In the genomic region with DNA sequence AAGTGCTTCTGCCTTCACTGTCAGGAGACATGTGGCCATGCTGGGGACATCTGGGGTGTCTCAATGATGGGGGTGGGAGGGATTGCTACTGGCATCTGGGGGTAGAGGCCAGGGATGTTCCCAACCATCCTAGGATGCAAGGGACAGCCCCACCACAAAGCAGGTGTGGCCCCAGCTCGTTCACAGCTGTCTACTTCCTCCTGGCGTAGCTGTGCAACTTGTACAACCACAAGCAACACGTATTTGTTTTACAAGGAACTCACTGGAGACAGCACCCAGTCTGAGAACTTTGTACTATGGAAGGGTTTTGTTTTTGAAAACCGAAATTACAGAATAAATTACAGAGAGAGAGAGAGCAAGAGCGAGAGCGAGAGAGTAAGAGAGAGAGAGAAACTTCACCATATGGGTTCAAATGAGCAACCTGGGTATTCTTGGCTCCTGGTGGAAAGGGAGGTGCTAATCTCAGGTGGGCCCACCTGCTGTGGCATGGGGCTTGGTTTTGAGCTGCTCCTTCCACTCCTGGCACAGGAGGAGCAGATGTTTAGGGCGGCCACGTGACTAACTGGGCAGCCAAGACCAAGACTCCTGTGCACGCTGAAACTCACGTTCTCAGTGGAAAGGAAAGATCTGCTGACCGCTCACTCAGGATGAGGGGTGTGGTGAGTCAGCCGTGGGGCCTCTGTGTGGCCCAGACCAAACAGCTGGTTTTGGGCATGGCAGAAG, we compare ENCODE assay signal across 8 cellular contexts. TPM values are rescaled to one million over a fixed set of nuclear protein-coding genes. Genes with fewer than 3 reads are reported as not detected.
DNase-seq lines count a peak whose midpoint lies in the region; ATAC-seq and TF ChIP-seq lines count a peak whose summit lies in the region.

No MANE protein-coding gene starts in this region.

- TF ChIP-seq CTCF in GM12864 (IDR thresholded peaks at IDR 0.05; ENCODE audit: low read depth, low read length, missing control alignments) (no peak), right lobe of liver (IDR thresholded peaks at IDR 0.05) (no peak)

- 47% methylated on average over 6 of the region's 12 CpGs for WGBS in right lobe of liver (ENCODE audit: insufficient coverage, low coverage, low lambda C conversion rate, missing lambda C conversion rate)

- DNase-seq in GM12864 (ENCODE audit: low read depth) (peak; percentile 91), anterior cingulate cortex (lab: John Stamatoyannopoulos, UW) (no peak), H4 (ENCODE audit: low spot score) (no peak), right lobe of liver (no peak)
- no peak for DNase-seq in NK-92 treated with Interleukin-12 subunit alpha and Interleukin-12 subunit beta, amount 100 ng/mL, for 24 hours (lab: John Stamatoyannopoulos, UW)

- H3K36me3 ChIP-seq in duodenal mucosa (ENCODE audit: control insufficient read depth in 1 of 2, insufficient read depth in 2 of 2, low read length in 2 of 2) (no peaks in the 10 kb centered on the region), right lobe of liver (no peaks in the 10 kb centered on the region)

- no peak for TF ChIP-seq POLR2A in right lobe of liver (IDR thresholded peaks at IDR 0.05)

- no peak overlapping the region for H3K9ac ChIP-seq in duodenal mucosa (ENCODE audit: low read depth in 1 of 2, low read length in 2 of 2)

- peak; percentile 29 for ATAC-seq in GM19455 (IDR thresholded peaks at IDR 0.05; ENCODE audit: unreplicated experiment)
- peak; percentile 31 for ATAC-seq in HG03521 (IDR thresholded peaks at IDR 0.05; ENCODE audit: unreplicated experiment)
- ATAC-seq in right lobe of liver: no peak

- H3K4me3 ChIP-seq in GM12864 (ENCODE audit: low read depth, low read length) (peak overlapping the region; percentile 48), duodenal mucosa (ENCODE audit: low read depth in 1 of 2, low read length in 2 of 2) (peak overlapping the region in 1 of 2 donors; percentile 10), right lobe of liver (no peak overlapping the region)

- H3K27me3 ChIP-seq in duodenal mucosa (ENCODE audit: control insufficient read depth in 1 of 2, insufficient read depth in 2 of 2, low read length in 2 of 2) (no peaks in the 10 kb centered on the region), right lobe of liver (no peaks in the 10 kb centered on the region)

- intact Hi-C loops in right lobe of liver (cut with DNase I): no loop called here

- H3K9me3 ChIP-seq in duodenal mucosa (ENCODE audit: control insufficient read depth in 1 of 2, low read length in 2 of 2): no peaks in the 10 kb centered on the region
- H3K9me3 ChIP-seq in right lobe of liver: no peaks in the 10 kb centered on the region

- H3K27ac ChIP-seq in duodenal mucosa (ENCODE audit: low read depth, low read length) (peak overlapping the region; percentile 3), right lobe of liver (no peak overlapping the region)

- peaks cover 16 to 29% of the 10 kb centered on the region in 2 donors for H3K4me1 ChIP-seq in duodenal mucosa (ENCODE audit: control insufficient read depth in 1 of 2, insufficient read depth in 2 of 2, low read length in 2 of 2)
- H3K4me1 ChIP-seq in right lobe of liver: no peaks in the 10 kb centered on the region

RNA-seq across cellular contexts. Expression of a gene that starts 17.5 kb away (rescaled TPM):
- total RNA-seq in H4 (2014; rRNA removed; shearing (Covaris generic)): not detected in 2 replicates
- under 1 TPM in 1 of 6 experiments, not detected in 5; 0.44 TPM for total RNA-seq in right lobe of liver

RNA-seq across cellular contexts. Expression of a gene that starts 52.9 kb away (rescaled TPM):
- 86.9 and 99.5 TPM in 2 replicates for total RNA-seq in H4 (2014; rRNA removed; shearing (Covaris generic))
- total RNA-seq in right lobe of liver: 10 to 100 TPM; 39.0 to 97.6 (median 76.7) TPM

Comparison
In these comparisons a context has a peak if more than half of its experiments do, and no peak if none do; other contexts are left out.
1. ATAC-seq: peak in GM19455 (single experiment) and HG03521 (single experiment); none in right lobe of liver (0 of 4).